In genomic region chr15:23033979-23034378, GRCh38 we compare ENCODE assay signal across 12 cellular contexts. TPM values are rescaled to one million over a fixed set of nuclear protein-coding genes. Genes with fewer than 3 reads are reported as not detected.
DNase-seq lines count a peak whose midpoint lies in the region; ATAC-seq and TF ChIP-seq lines count a peak whose summit lies in the region.
"Had no signal": no experiment of that assay in that cellular context is flagged by ENCODE, and none has a peak within 500 bp of the region (broad histone marks: within the 10 kb centered on the region; RNA-seq: fewer than 3 reads in every experiment).

No MANE protein-coding gene starts in this region.

- H3K4me1 Mint-ChIP-seq in activated CD8-positive, alpha-beta memory T cell treated with anti-CD3 and anti-CD28 coated beads, Interleukin-2, amount 10 ng/mL, durations not matched to agents 7 days and 5 days: peaks cover 13% of the 10 kb centered on the region

- TF ChIP-seq CTCF in foreskin fibroblast (IDR thresholded peaks at IDR 0.05; ENCODE audit: low read depth, low read length): no peak

- no peak overlapping the region for H3K27ac Mint-ChIP-seq in activated CD8-positive, alpha-beta memory T cell treated with anti-CD3 and anti-CD28 coated beads, Interleukin-2, amount 10 ng/mL, durations not matched to agents 7 days and 5 days
- H3K27ac Mint-ChIP-seq: B cell; CD4-positive, alpha-beta memory T cell had no signal

- no peak overlapping the region for H3K4me3 Mint-ChIP-seq in activated CD8-positive, alpha-beta memory T cell treated with anti-CD3 and anti-CD28 coated beads, Interleukin-2, amount 10 ng/mL, durations not matched to agents 7 days and 5 days
- H3K4me3 Mint-ChIP-seq: B cell; CD4-positive, alpha-beta memory T cell had no signal

- H3K4me3 ChIP-seq in foreskin fibroblast (ENCODE audit: low read depth in 1 of 2, low read length in 2 of 2): no peak overlapping the region

- no peak for ATAC-seq in activated CD8-positive, alpha-beta memory T cell treated with anti-CD3 and anti-CD28 coated beads, Interleukin-2, amount 10 ng/mL, durations not matched to agents 7 days and 5 days
- ATAC-seq in left lobe of liver: peak; percentile 35
- no peak for ATAC-seq in HG02970 (IDR thresholded peaks at IDR 0.05; ENCODE audit: low FRiP score, unreplicated experiment)
- ATAC-seq: HCT116 had no signal

- peaks cover 22% of the 10 kb centered on the region for H3K36me3 Mint-ChIP-seq in activated CD8-positive, alpha-beta memory T cell treated with anti-CD3 and anti-CD28 coated beads, Interleukin-2, amount 10 ng/mL, durations not matched to agents 7 days and 5 days

- peak; percentile 21 for DNase-seq in activated CD8-positive, alpha-beta memory T cell treated with anti-CD3 and anti-CD28 coated beads for 24 hours
- DNase-seq in activated CD8-positive, alpha-beta memory T cell treated with anti-CD3 and anti-CD28 coated beads, Interleukin-2, amount 10 ng/mL, durations not matched to agents 7 days and 5 days: no peak
- DNase-seq in DMS53 treated with DMSO at 0.1 percent for 48 hours (lab: John Stamatoyannopoulos, UW; ENCODE audit: unreplicated experiment) (peak; percentile 24), left lobe of liver (ENCODE audit: low spot score) (no peak), NCI-H526 treated with DMSO at 0.1 percent for 48 hours (lab: John Stamatoyannopoulos, UW) (no peak), foreskin fibroblast (no peak)
- DNase-seq: C1 segment of cervical spinal cord; CD4-positive, alpha-beta memory T cell; IMR-90 had no signal

- H3K27me3 Mint-ChIP-seq in activated CD8-positive, alpha-beta memory T cell treated with anti-CD3 and anti-CD28 coated beads, Interleukin-2, amount 10 ng/mL, durations not matched to agents 7 days and 5 days: no peaks in the 10 kb centered on the region
- H3K27me3 Mint-ChIP-seq: B cell had no signal

- CTCF ChIA-PET in activated CD8-positive, alpha-beta memory T cell treated with anti-CD3 and anti-CD28 coated beads, Interleukin-2, amount 10 ng/mL, durations not matched to agents 7 days and 5 days (lab: Charles Lee): no interaction called here

- no peaks in the 10 kb centered on the region for H3K9me3 Mint-ChIP-seq in activated CD8-positive, alpha-beta memory T cell treated with anti-CD3 and anti-CD28 coated beads, Interleukin-2, amount 10 ng/mL, durations not matched to agents 7 days and 5 days (ENCODE audit: low read depth)
- H3K9me3 Mint-ChIP-seq: CD4-positive, alpha-beta memory T cell had no signal

RNA-seq across cellular contexts. Expression of gene TUBGCP5, which starts 5.4 kb away (rescaled TPM):
- total RNA-seq in activated CD8-positive, alpha-beta memory T cell treated with anti-CD3 and anti-CD28 coated beads, Interleukin-2, amount 10 ng/mL, durations not matched to agents 7 days and 5 days: 10 to 100 TPM; 18.6 to 20.5 TPM
- total RNA-seq in left lobe of liver: 10.5 TPM

RNA-seq across cellular contexts. Expression of gene CYFIP1, which starts 53.8 kb away (rescaled TPM):
- 10 to 100 TPM; 12.3 to 21.2 TPM for total RNA-seq in activated CD8-positive, alpha-beta memory T cell treated with anti-CD3 and anti-CD28 coated beads, Interleukin-2, amount 10 ng/mL, durations not matched to agents 7 days and 5 days
- total RNA-seq in left lobe of liver: 46.0 TPM

Comparison
In these comparisons a context has a peak if more than half of its experiments do, and no peak if none do; other contexts are left out.
1. DNase-seq: peak in activated CD8-positive, alpha-beta memory T cell treated with anti-CD3 and anti-CD28 coated beads for 24 hours (single experiment) and DMS53 treated with DMSO at 0.1 percent for 48 hours (single experiment); none in activated CD8-positive, alpha-beta memory T cell treated with anti-CD3 and anti-CD28 coated beads, Interleukin-2, amount 10 ng/mL, durations not matched to agents 7 days and 5 days (single experiment), left lobe of liver (single experiment), NCI-H526 treated with DMSO at 0.1 percent for 48 hours (single experiment) and foreskin fibroblast (0 of 2).